11 cellular contexts compared by ENCODE assay signal in the genomic region with DNA sequence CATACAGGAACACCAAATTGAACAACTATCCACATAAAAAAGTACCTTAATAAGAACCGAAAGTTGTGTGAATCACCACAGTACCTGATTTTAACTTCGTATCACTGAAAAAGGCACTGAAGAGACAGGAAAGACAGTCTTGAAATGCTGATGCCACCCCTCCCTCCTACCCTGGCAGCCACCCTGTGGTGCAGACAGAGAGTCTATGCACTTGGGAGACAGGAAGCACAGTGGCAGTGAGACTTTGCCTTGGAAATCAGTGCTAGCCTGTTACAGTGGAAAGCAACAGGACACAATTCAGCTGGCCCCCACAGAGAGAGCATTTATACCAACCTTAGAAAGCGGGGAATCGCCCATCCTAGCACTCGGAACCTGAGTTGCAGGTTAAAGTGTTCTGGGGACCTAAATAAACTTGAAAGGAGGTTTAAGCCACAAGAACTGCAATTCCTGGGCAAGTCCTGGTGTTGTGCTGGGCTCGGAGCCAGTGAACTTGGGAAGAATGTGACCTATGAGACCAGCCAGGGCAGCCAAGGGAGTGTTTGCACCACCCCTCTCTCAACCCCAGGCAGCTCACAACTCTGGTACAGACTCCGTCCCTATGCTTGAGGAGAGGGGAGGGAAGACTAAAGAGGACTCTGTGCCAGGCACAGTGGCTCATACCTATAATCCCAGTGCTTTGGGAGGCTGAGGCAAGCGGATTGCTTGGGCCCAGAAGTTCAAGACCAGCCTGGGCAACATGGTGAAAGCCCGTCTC.
DNase-seq lines count a peak whose midpoint lies in the region; TF ChIP-seq lines count a peak whose summit lies in the region.
"Had no signal": no experiment of that assay in that cellular context is flagged by ENCODE, and none has a peak within 500 bp of the region (broad histone marks: within the 10 kb centered on the region; RNA-seq: fewer than 3 reads in every experiment).

No MANE protein-coding gene starts in this region.

- BruUV-seq in MCF 10A (replicated peaks; lab: Mats Ljungman, UMichigan): no TSS peak
- BruUV-seq in mammary epithelial cell (replicated peaks; lab: Mats Ljungman, UMichigan): no TSS peak

- H3K27ac ChIP-seq in mammary epithelial cell (ENCODE audit: insufficient read depth, low read depth, low read length): no peak overlapping the region
- no peak overlapping the region for H3K27ac ChIP-seq in mesenchymal stem cell (ENCODE audit: low read length, poor library complexity, severe bottlenecking)
- no peak overlapping the region for H3K27ac ChIP-seq in Karpas-422 (ENCODE audit: low read length)
- H3K27ac ChIP-seq: C4-2B, SJCRH30 had no signal

- H2AFZ ChIP-seq in mammary epithelial cell (ENCODE audit: low read depth, low read length) (no peak overlapping the region), mesenchymal stem cell (ENCODE audit: low read depth, low read length) (no peak overlapping the region), Karpas-422 (ENCODE audit: low read length) (no peak overlapping the region)

- no peaks in the 10 kb centered on the region for H3K79me2 ChIP-seq in mammary epithelial cell (ENCODE audit: insufficient read depth, low read length)
- no peaks in the 10 kb centered on the region for H3K79me2 ChIP-seq in Karpas-422 (ENCODE audit: low read length)

- no peak overlapping the region for H3K14ac ChIP-seq in mesenchymal stem cell (ENCODE audit: low read length in 2 of 2)

- DNase-seq in MCF 10A (ENCODE audit: unreplicated experiment) (peak; percentile 64), mammary epithelial cell (no peak), epithelial cell of proximal tubule (ENCODE audit: low read depth) (peak; percentile 62), mesenchymal stem cell (peak; percentile 44), Karpas-422 (no peak), SIG-M5 treated with dmso at 0.1 percent for 504 hours (lab: John Stamatoyannopoulos, UW; ENCODE audit: unreplicated experiment) (no peak), activated gamma-delta T cell treated with Interleukin-2 at 50 U/mL for 16 hours (no peak)
- no peak for DNase-seq in activated CD4-positive, CD25-positive, alpha-beta regulatory T cell (lab: John Stamatoyannopoulos, UW)
- DNase-seq: SJCRH30 had no signal

- peak overlapping the region; percentile 13 for H3K4me3 Mint-ChIP-seq in MCF 10A (ENCODE audit: unreplicated experiment)
- H3K4me3 Mint-ChIP-seq: activated naive CD4-positive, alpha-beta T cell treated with anti-CD3 and anti-CD28 coated beads, Interleukin-2, amount 50 U/mL, for 24 hours had no signal

- H3K9me2 ChIP-seq in Karpas-422 (replicated peaks; ENCODE audit: insufficient read depth, low read length): no peaks in the 10 kb centered on the region

- H2AK5ac ChIP-seq in mesenchymal stem cell (ENCODE audit: low read length, severe bottlenecking): no peak overlapping the region

- POLR2A ChIA-PET in MCF 10A (lab: Yijun Ruan, JAX): interaction anchor here (0.6 kb wide), 2 partner anchors 15 to 286 kb away, joined by 3 read pairs; no protein-coding TSS in a partner anchor

- H4K20me1 ChIP-seq in mammary epithelial cell (ENCODE audit: insufficient read depth, low read length): no peaks in the 10 kb centered on the region
- H4K20me1 ChIP-seq in Karpas-422 (ENCODE audit: insufficient read depth, low read depth, low read length): no peaks in the 10 kb centered on the region

- peaks cover 14% of the 10 kb centered on the region for H3K4me1 Mint-ChIP-seq in MCF 10A (ENCODE audit: insufficient read depth, unreplicated experiment)

- no peaks in the 10 kb centered on the region for H3K27me3 Mint-ChIP-seq in MCF 10A (ENCODE audit: insufficient read depth, unreplicated experiment)
- H3K27me3 Mint-ChIP-seq: activated naive CD4-positive, alpha-beta T cell treated with anti-CD3 and anti-CD28 coated beads, Interleukin-2, amount 50 U/mL, for 24 hours had no signal

- in situ Hi-C loops in mammary epithelial cell (cut with MboI; ENCODE audit: low sequenced_read_pairs in 2 of 2): no loop called here

- H2BK12ac ChIP-seq in mesenchymal stem cell (ENCODE audit: low read length in 2 of 2): peak overlapping the region in 1 of 2 experiments; percentile 28

- CTCF ChIA-PET in MCF 10A (lab: Yijun Ruan, JAX) (interaction anchor here (1.0 kb wide), 1 partner anchor 239 kb away, joined by 4 read pairs; no protein-coding TSS in a partner anchor), mammary epithelial cell (lab: Charles Lee; ENCODE audit: low non-redundant PET) (no interaction called here)

- H3K27ac Mint-ChIP-seq in MCF 10A (ENCODE audit: low read depth, unreplicated experiment): peak overlapping the region; percentile 52
- H3K27ac Mint-ChIP-seq: activated naive CD4-positive, alpha-beta T cell treated with anti-CD3 and anti-CD28 coated beads, Interleukin-2, amount 50 U/mL, for 24 hours had no signal

- intact Hi-C loops in MCF 10A (cut with micrococcal nuclease) (no loop called here), mammary epithelial cell (cut with micrococcal nuclease) (no loop called here)

- H3K18ac ChIP-seq in mesenchymal stem cell (ENCODE audit: low read depth in 1 of 2, low read length in 2 of 2): no peak overlapping the region

- peak overlapping the region; percentile 87 for H4K91ac ChIP-seq in mesenchymal stem cell (ENCODE audit: low read length)

- H3K4ac ChIP-seq in mesenchymal stem cell (ENCODE audit: low read depth in 1 of 2, low read length in 2 of 2): no peak overlapping the region

- H2BK15ac ChIP-seq in mesenchymal stem cell (ENCODE audit: low read depth, poor library complexity, severe bottlenecking): no peak overlapping the region

- no peaks in the 10 kb centered on the region for H3K4me1 ChIP-seq in mammary epithelial cell (ENCODE audit: insufficient read depth, low read length)
- H3K4me1 ChIP-seq in mesenchymal stem cell (ENCODE audit: control insufficient read depth, insufficient read depth, low read depth, low read length): peaks cover 11% of the 10 kb centered on the region
- no peaks in the 10 kb centered on the region for H3K4me1 ChIP-seq in Karpas-422 (ENCODE audit: low read length)
- H3K4me1 ChIP-seq: SJCRH30 had no signal

- no peaks in the 10 kb centered on the region for H3K36me3 Mint-ChIP-seq in MCF 10A (ENCODE audit: insufficient read depth, unreplicated experiment)

- dilution Hi-C loops in mammary epithelial cell (cut with HindIII; ENCODE audit: low sequenced_read_pairs): loop anchor here (10.0 kb wide), 1 partner anchor 372 kb away; no protein-coding TSS in a partner anchor

- no peaks in the 10 kb centered on the region for H3K9me3 ChIP-seq in mammary epithelial cell (replicated peaks; ENCODE audit: insufficient read depth, low read length)
- peaks cover 5% of the 10 kb centered on the region for H3K9me3 ChIP-seq in mesenchymal stem cell (ENCODE audit: control insufficient read depth, low read length)
- no peaks in the 10 kb centered on the region for H3K9me3 ChIP-seq in Karpas-422 (ENCODE audit: low read length)
- H3K9me3 ChIP-seq: SJCRH30 had no signal

- H3K4me3 ChIP-seq in mammary epithelial cell (replicated peaks in 1 of 3; ENCODE audit: insufficient read depth in 1 of 3, low read depth in 2 of 3, low read length in 3 of 3) (no peak overlapping the region), epithelial cell of proximal tubule (ENCODE audit: low read depth, low read length) (peak overlapping the region; percentile 36), mesenchymal stem cell (ENCODE audit: insufficient read depth in 1 of 2, low read depth in 1 of 2, low read length in 2 of 2) (no peak overlapping the region), Karpas-422 (ENCODE audit: low read length) (no peak overlapping the region)
- H3K4me3 ChIP-seq: SJCRH30 had no signal

- H3K4me2 ChIP-seq in mammary epithelial cell (ENCODE audit: insufficient read depth, low read depth, low read length): no peak overlapping the region
- H3K4me2 ChIP-seq in mesenchymal stem cell (ENCODE audit: low read length, poor library complexity, severe bottlenecking): peak overlapping the region; percentile 17
- H3K4me2 ChIP-seq in Karpas-422 (ENCODE audit: low read depth, low read length, poor library complexity, severe bottlenecking): no peak overlapping the region

- peaks cover 8% of the 10 kb centered on the region for H3K9me3 Mint-ChIP-seq in MCF 10A (ENCODE audit: unreplicated experiment)

- no peak overlapping the region for H3K23ac ChIP-seq in mesenchymal stem cell (ENCODE audit: low read length in 2 of 2)

- 71% methylated on average over 9 of the region's 9 CpGs for WGBS in mammary epithelial cell (ENCODE audit: low coverage, missing lambda C conversion rate)
- 87% methylated on average over 9 of the region's 9 CpGs for WGBS in mesenchymal stem cell

- H3K27me3 ChIP-seq in mammary epithelial cell (ENCODE audit: insufficient read depth, low read length) (no peaks in the 10 kb centered on the region), mesenchymal stem cell (ENCODE audit: control insufficient read depth in 1 of 2, insufficient read depth in 1 of 2, low read length in 2 of 2) (no peaks in the 10 kb centered on the region), Karpas-422 (ENCODE audit: low read length) (no peaks in the 10 kb centered on the region)
- H3K27me3 ChIP-seq: SJCRH30 had no signal

- no peak overlapping the region for H2BK5ac ChIP-seq in mesenchymal stem cell (ENCODE audit: low read depth, low read length, poor library complexity, severe bottlenecking)

- no peaks in the 10 kb centered on the region for H3K79me1 ChIP-seq in mesenchymal stem cell (replicated peaks; ENCODE audit: low read length, poor library complexity, severe bottlenecking)

- no peak for TF ChIP-seq CTCF in MCF 10A (IDR thresholded peaks at IDR 0.05; ENCODE audit: unreplicated experiment)
- no peak for TF ChIP-seq CTCF in mammary epithelial cell (conservative IDR thresholded peaks at IDR 0.05 in 1 of 2, IDR thresholded peaks at IDR 0.05 in 1 of 2; ENCODE audit: extremely low read depth in 1 of 2, insufficient read depth in 1 of 2, low read depth in 1 of 2, low read length in 2 of 2)
- TF ChIP-seq CTCF in epithelial cell of proximal tubule (conservative IDR thresholded peaks at IDR 0.05; ENCODE audit: low read depth, low read length): no peak

- H3K36me3 ChIP-seq in mammary epithelial cell (ENCODE audit: insufficient read depth, low read length): no peaks in the 10 kb centered on the region
- peaks cover 0 to 4% of the 10 kb centered on the region in 2 experiments for H3K36me3 ChIP-seq in mesenchymal stem cell (ENCODE audit: control insufficient read depth in 1 of 2, insufficient read depth in 2 of 2, low read depth in 1 of 2, low read length in 2 of 2)
- no peaks in the 10 kb centered on the region for H3K36me3 ChIP-seq in Karpas-422 (ENCODE audit: insufficient read depth, low read length)
- H3K36me3 ChIP-seq: SJCRH30 had no signal

- H4K8ac ChIP-seq in mesenchymal stem cell (ENCODE audit: low read length): peak overlapping the region; percentile 1

- H2BK120ac ChIP-seq in mesenchymal stem cell (ENCODE audit: low read depth, low read length): no peak overlapping the region

- H3K9ac ChIP-seq in mammary epithelial cell (ENCODE audit: insufficient read depth, low read length): no peak overlapping the region
- no peak overlapping the region for H3K9ac ChIP-seq in mesenchymal stem cell (ENCODE audit: low read length)
- H3K9ac ChIP-seq in Karpas-422 (ENCODE audit: low read length): no peak overlapping the region

Comparison
In these comparisons a context has a peak if more than half of its experiments do, and no peak if none do; other contexts are left out.
1. DNase-seq: peak in MCF 10A (single experiment), epithelial cell of proximal tubule (single experiment) and mesenchymal stem cell (single experiment); none in mammary epithelial cell (single experiment), Karpas-422 (single experiment), SIG-M5 treated with dmso at 0.1 percent for 504 hours (single experiment), activated gamma-delta T cell treated with Interleukin-2 at 50 U/mL for 16 hours (single experiment) and activated CD4-positive, CD25-positive, alpha-beta regulatory T cell (0 of 4).